1 cellular context compared by ENCODE assay signal in genomic region chr3:48685603-48686511, GRCh38.
TF ChIP-seq lines count a peak whose summit lies in the region.

TSS of gene NCKIPSD (minus strand) at chr3:48685915. CDS start at chr3:48685807, 108 bp downstream.

TF ChIP-seq in WTC11, 78 proteins besides CTCF, POLR2A, EP300 and RAD21 (continued from another document):
- TF ChIP-seq USF1 (CRISPR knock-in tag; IDR thresholded peaks at IDR 0.05) (peak; percentile 60; the same call in 1 of the 2 replicates), PREB (CRISPR knock-in tag; IDR thresholded peaks at IDR 0.05; ENCODE audit: borderline replicate concordance) (no peak), FOXP4 (CRISPR knock-in tag; IDR thresholded peaks at IDR 0.05) (peak; percentile 97), E2F1 (CRISPR knock-in tag; IDR thresholded peaks at IDR 0.05) (0 out of 2 replicates have a peak, but pooled peaks have one; percentile 69), TEAD1 (CRISPR knock-in tag; IDR thresholded peaks at IDR 0.05) (peak; percentile 87), TCF7 (CRISPR knock-in tag; IDR thresholded peaks at IDR 0.05; ENCODE audit: low read depth) (0 out of 2 replicates have a peak, but pooled peaks have one; percentile 56), ESRRA (CRISPR knock-in tag; IDR thresholded peaks at IDR 0.05; ENCODE audit: borderline replicate concordance) (peak; percentile 68; the same call in 1 of the 2 replicates), AFF4 (CRISPR knock-in tag; IDR thresholded peaks at IDR 0.05; ENCODE audit: borderline replicate concordance) (0 out of 2 replicates have a peak, but pooled peaks have one; percentile 45), MAX (CRISPR knock-in tag; IDR thresholded peaks at IDR 0.05) (peak; percentile 80; the same call in 1 of the 2 replicates), ZNF532 (CRISPR knock-in tag; IDR thresholded peaks at IDR 0.05; ENCODE audit: borderline replicate concordance) (no peak), ZNF232 (CRISPR knock-in tag; IDR thresholded peaks at IDR 0.05) (0 out of 2 replicates have a peak, but pooled peaks have one; percentile 56), ZMAT4 (CRISPR knock-in tag; IDR thresholded peaks at IDR 0.05) (no peak; the same call in 1 of the 2 replicates), NFATC4 (CRISPR knock-in tag; IDR thresholded peaks at IDR 0.05) (peak; percentile 65; the same call in 1 of the 2 replicates), ZNF138 (CRISPR knock-in tag; conservative IDR thresholded peaks at IDR 0.05) (peak; percentile 94), TEAD4 (CRISPR knock-in tag; IDR thresholded peaks at IDR 0.05) (0 out of 2 replicates have a peak, but pooled peaks have one; percentile 27), PRDM15 (CRISPR knock-in tag; IDR thresholded peaks at IDR 0.05) (0 out of 2 replicates have a peak, but pooled peaks have one; percentile 27), E2F4 (CRISPR knock-in tag; IDR thresholded peaks at IDR 0.05; ENCODE audit: borderline replicate concordance, low read depth) (no peak), MXD4 (CRISPR knock-in tag; IDR thresholded peaks at IDR 0.05; ENCODE audit: borderline replicate concordance) (no peak), ETV6 (CRISPR knock-in tag; IDR thresholded peaks at IDR 0.05) (peak; percentile 92), IRF2 (CRISPR knock-in tag; IDR thresholded peaks at IDR 0.05; ENCODE audit: borderline replicate concordance, low read depth) (no peak), FOXP1 (CRISPR knock-in tag; IDR thresholded peaks at IDR 0.05; ENCODE audit: borderline replicate concordance) (peak; percentile 95), NFE2L1 (CRISPR knock-in tag; IDR thresholded peaks at IDR 0.05) (peak; percentile 86), ZNF317 (CRISPR knock-in tag; IDR thresholded peaks at IDR 0.05; ENCODE audit: borderline replicate concordance, low read depth) (no peak), ATF6 (CRISPR knock-in tag; IDR thresholded peaks at IDR 0.05) (no peak), NFYB (CRISPR knock-in tag; conservative IDR thresholded peaks at IDR 0.05; ENCODE audit: low read depth) (0 out of 2 replicates have a peak, but pooled peaks have one; percentile 17), FOXK1 (CRISPR knock-in tag; IDR thresholded peaks at IDR 0.05) (peak; percentile 88), ZNF416 (CRISPR knock-in tag; IDR thresholded peaks at IDR 0.05) (no peak), TP53 (CRISPR knock-in tag; IDR thresholded peaks at IDR 0.05) (peak; percentile 96)
